Comparison of ENCODE assay signal across 17 cellular contexts in genomic region chr7:156638443-156639077, GRCh38. TPM values are rescaled to one million over a fixed set of nuclear protein-coding genes. Genes with fewer than 3 reads are reported as not detected.
A peak's percentile ranks its signal among the peaks of the same experiment; 100 is the strongest.
DNase-seq lines count a peak whose midpoint lies in the region; ATAC-seq, FAIRE-seq and TF ChIP-seq lines count a peak whose summit lies in the region.
"Had no signal": no experiment of that assay in that cellular context is flagged by ENCODE, and none has a peak within 500 bp of the region (broad histone marks: within the 10 kb centered on the region; RNA-seq: fewer than 3 reads in every experiment).

No MANE protein-coding gene starts in this region.

- no peak for TF ChIP-seq CTCF in K562 (IDR thresholded peaks at IDR 0.05 in 2 of 3, conservative IDR thresholded peaks at IDR 0.05 in 1 of 3; ENCODE audit: insufficient read depth in 2 of 3, low read depth in 1 of 3, low read length in 3 of 3)
- no peak for TF ChIP-seq CTCF in type B pancreatic cell (conservative IDR thresholded peaks at IDR 0.05)
- no peak for TF ChIP-seq CTCF in D721Med (IDR thresholded peaks at IDR 0.05; ENCODE audit: insufficient read depth, missing control alignments)

- H3K9me3 Mint-ChIP-seq in activated naive CD8-positive, alpha-beta T cell (ENCODE audit: low read depth): peaks cover 8% of the 10 kb centered on the region
- H3K9me3 Mint-ChIP-seq in activated naive CD8-positive, alpha-beta T cell treated with anti-CD3 and anti-CD28 coated beads for 36 hours: peaks cover 7% of the 10 kb centered on the region
- H3K9me3 Mint-ChIP-seq in type B pancreatic cell: peaks cover 13% of the 10 kb centered on the region

- in situ Hi-C loops in K562 (cut with MboI): no loop called here

- no peak for DNase-seq in activated naive CD8-positive, alpha-beta T cell treated with anti-CD3 and anti-CD28 coated beads for 36 hours
- peak; percentile 10 for DNase-seq in NCI-H2171 (lab: John Stamatoyannopoulos, UW)
- peak; percentile 47 to 80 (median 48) for DNase-seq in K562 (ENCODE audit: extremely low read depth in 1 of 4, low spot score in 3 of 4)
- no peak for DNase-seq in type B pancreatic cell (ENCODE audit: extremely low spot score, unreplicated experiment)
- no peak for DNase-seq in KG1 (lab: John Stamatoyannopoulos, UW)
- DNase-seq in D721Med (ENCODE audit: insufficient read length, low spot score): no peak
- DNase-seq: activated CD4-positive, alpha-beta T cell treated with anti-CD3 and anti-CD28 coated beads for 4 hours; activated T-cell treated with anti-CD3 and anti-CD28 coated beads for 4 hours; adrenal gland; DMS53; effector memory CD8-positive, alpha-beta T cell; hippocampal formation; midbrain; ovary; stimulated activated CD4-positive, alpha-beta T cell treated with anti-CD3 and anti-CD28 coated beads, Interleukin-4, amount 100 ng/mL, for 1 hour had no signal

- intact Hi-C loops in K562 (cut with micrococcal nuclease): no loop called here

- H3K79me2 ChIP-seq in K562 (ENCODE audit: control insufficient read depth, insufficient read depth, low read length): peaks cover 55% of the 10 kb centered on the region

- H3K9me3 ChIP-seq in K562 (replicated peaks; ENCODE audit: control insufficient read depth, insufficient read depth, low read depth, low read length): no peaks in the 10 kb centered on the region
- H3K9me3 ChIP-seq: adrenal gland, ovary had no signal

- peak; percentile 38 for ATAC-seq in K562
- ATAC-seq in GM21367 (IDR thresholded peaks at IDR 0.05; ENCODE audit: unreplicated experiment): no peak
- ATAC-seq: effector memory CD8-positive, alpha-beta T cell had no signal

- H3K27ac ChIP-seq in K562 (ENCODE audit: extremely low read depth, low read depth, low read length): peak overlapping the region; percentile 92
- H3K27ac ChIP-seq: adrenal gland, ovary had no signal

- no TSS peak for BruUV-seq in K562 (replicated peaks; lab: Mats Ljungman, UMichigan)

- H3K4me3 Mint-ChIP-seq in activated naive CD8-positive, alpha-beta T cell: peak overlapping the region; percentile 84
- H3K4me3 Mint-ChIP-seq in activated naive CD8-positive, alpha-beta T cell treated with anti-CD3 and anti-CD28 coated beads for 36 hours: no peak overlapping the region
- peak overlapping the region; percentile 89 for H3K4me3 Mint-ChIP-seq in type B pancreatic cell

- peaks cover 3% of the 10 kb centered on the region for H3K27me3 Mint-ChIP-seq in activated naive CD8-positive, alpha-beta T cell
- peaks cover 38% of the 10 kb centered on the region for H3K27me3 Mint-ChIP-seq in activated naive CD8-positive, alpha-beta T cell treated with anti-CD3 and anti-CD28 coated beads for 36 hours
- H3K27me3 Mint-ChIP-seq in type B pancreatic cell: peaks cover 4% of the 10 kb centered on the region

- peak; percentile 58 for FAIRE-seq in K562 (lab: Jason Lieb, UNC)
- FAIRE-seq in D721Med (lab: Jason Lieb, UNC): no peak

- TF ChIP-seq POLR2A in K562 (conservative IDR thresholded peaks at IDR 0.05): peak; percentile 57

- peaks cover 3% of the 10 kb centered on the region; the same call in 1 of the 3 replicates for H3K36me3 ChIP-seq in K562 (ENCODE audit: control insufficient read depth, insufficient read depth, low read length)
- H3K36me3 ChIP-seq: adrenal gland, ovary had no signal

- H4K20me1 ChIP-seq in K562 (replicated peaks; ENCODE audit: control insufficient read depth, insufficient read depth, low read length): no peaks in the 10 kb centered on the region

- no peaks in the 10 kb centered on the region for H3K9me1 ChIP-seq in K562 (ENCODE audit: control insufficient read depth, insufficient read depth, low read length)

- peak overlapping the region; percentile 10 for H2AFZ ChIP-seq in K562 (ENCODE audit: low read depth, low read length)

- POLR2A ChIA-PET in K562 (lab: Yijun Ruan, JAX): interaction anchor here (0.6 to 1.7 kb wide), 5 partner anchors 12 to 261 kb away, joined by 3 to 9 read pairs (median 4); no protein-coding TSS in a partner anchor

- no peak for TF ChIP-seq RAD21 in K562 (CRISPR knock-in tag; conservative IDR thresholded peaks at IDR 0.05 in 1 of 2, IDR thresholded peaks at IDR 0.05 in 1 of 2)

- peaks cover 15% of the 10 kb centered on the region for H3K4me1 Mint-ChIP-seq in activated naive CD8-positive, alpha-beta T cell (ENCODE audit: low read depth)
- peaks cover 8% of the 10 kb centered on the region for H3K4me1 Mint-ChIP-seq in activated naive CD8-positive, alpha-beta T cell treated with anti-CD3 and anti-CD28 coated beads for 36 hours
- peaks cover 4% of the 10 kb centered on the region for H3K4me1 Mint-ChIP-seq in type B pancreatic cell (ENCODE audit: unreplicated experiment)

- H3K9ac ChIP-seq in K562 (ENCODE audit: insufficient read depth in 1 of 2, low read depth in 2 of 2, low read length in 2 of 2): peak overlapping the region; percentile 85 to 91; a peak in 3 of 4 replicates

- peaks cover 5 to 20% of the 10 kb centered on the region in 2 experiments; a peak in 4 of 5 replicates for H3K4me1 ChIP-seq in K562 (replicated peaks in 1 of 2; ENCODE audit: control insufficient read depth in 2 of 2, insufficient read depth in 2 of 2, low read length in 2 of 2)

- CTCF ChIA-PET in K562 (lab: Yijun Ruan, JAX; ENCODE audit: low intra/inter-chr PET ratio): no interaction called here

- H3K4me2 ChIP-seq in K562 (ENCODE audit: insufficient read depth, low read length): peak overlapping the region; percentile 78

- H3K27me3 ChIP-seq in K562 (ENCODE audit: control insufficient read depth in 2 of 2, insufficient read depth in 2 of 2, low read length in 2 of 2): no peaks in the 10 kb centered on the region
- H3K27me3 ChIP-seq: adrenal gland, ovary had no signal

- WGBS in K562 (ENCODE audit: insufficient coverage, low coverage, missing lambda C conversion rate): 26% methylated on average over 8 of the region's 8 CpGs

- H3K27ac Mint-ChIP-seq in activated naive CD8-positive, alpha-beta T cell: no peak overlapping the region
- H3K27ac Mint-ChIP-seq in activated naive CD8-positive, alpha-beta T cell treated with anti-CD3 and anti-CD28 coated beads for 36 hours: no peak overlapping the region
- H3K27ac Mint-ChIP-seq in type B pancreatic cell: peak overlapping the region; percentile 78

- no peak; the same call in 1 of the 2 replicates for TF ChIP-seq EP300 in K562 (IDR thresholded peaks at IDR 0.05; ENCODE audit: low read length)

- peak overlapping the region; percentile 71 for H3K4me3 ChIP-seq in K562
- H3K4me3 ChIP-seq: ovary had no signal

- peaks cover 5% of the 10 kb centered on the region for H3K36me3 Mint-ChIP-seq in activated naive CD8-positive, alpha-beta T cell
- peaks cover 9% of the 10 kb centered on the region for H3K36me3 Mint-ChIP-seq in activated naive CD8-positive, alpha-beta T cell treated with anti-CD3 and anti-CD28 coated beads for 36 hours
- H3K36me3 Mint-ChIP-seq in type B pancreatic cell: peaks cover 17% of the 10 kb centered on the region

TF ChIP-seq in K562, 482 proteins besides CTCF, POLR2A, EP300 and RAD21 (continues in another document):
- TF ChIP-seq TCF3 (CRISPR knock-in tag; IDR thresholded peaks at IDR 0.05): 0 out of 2 replicates have a peak, but pooled peaks have one; percentile 8
- peak; percentile 77 for TF ChIP-seq TBP (optimal IDR thresholded peaks at IDR 0.05; ENCODE audit: low read depth, low read length)
- no peak for TF ChIP-seq ZNF282 (CRISPR knock-in tag; IDR thresholded peaks at IDR 0.05)
- peak; percentile 85 for TF ChIP-seq CREM (IDR thresholded peaks at IDR 0.05; ENCODE audit: low read depth)
- TF ChIP-seq TEAD4 (IDR thresholded peaks at IDR 0.05; ENCODE audit: low read length): peak; percentile 50; the same call in 1 of the 2 replicates
- TF ChIP-seq TEAD4 (CRISPR knock-in tag; IDR thresholded peaks at IDR 0.05; ENCODE audit: borderline replicate concordance): no peak
- TF ChIP-seq ZNF175 (CRISPR knock-in tag; IDR thresholded peaks at IDR 0.05; ENCODE audit: low read depth): no peak
- TF ChIP-seq ARID1B (IDR thresholded peaks at IDR 0.05): peak; percentile 56; the same call in 1 of the 2 replicates
- peak; percentile 31; the same call in 1 of the 2 replicates for TF ChIP-seq RBFOX2 (IDR thresholded peaks at IDR 0.05; ENCODE audit: low read depth, low read length)
- TF ChIP-seq SMAD2 (IDR thresholded peaks at IDR 0.05; ENCODE audit: low read depth, low read length): no peak
- peak; percentile 30 for TF ChIP-seq POLR2B (IDR thresholded peaks at IDR 0.05; ENCODE audit: low read depth, partially characterized antibody)
- TF ChIP-seq HMBOX1 (IDR thresholded peaks at IDR 0.05): peak; percentile 62; the same call in 1 of the 2 replicates

RNA-seq across cellular contexts. Expression of gene RNF32, which starts 2.0 kb away (rescaled TPM):
- total RNA-seq in activated naive CD8-positive, alpha-beta T cell treated with anti-CD3 and anti-CD28 coated beads for 36 hours: under 1 TPM; 0.62 to 0.66 TPM
- 1.6 and 7.1 TPM in 2 replicates for total RNA-seq in K562 (2011; cell fraction: chromatin; rRNA removed; ENCODE audit: low replicate concordance)
- 1.3 and 1.8 TPM in 2 replicates for total RNA-seq in K562 (2011; cell fraction: nucleolus; rRNA removed)
- total RNA-seq in K562 (2011; cell fraction: nucleoplasm; rRNA removed): 2.5 and 5.6 TPM in 2 replicates
- 2.6 and 4.1 TPM in 2 replicates for total RNA-seq in K562 (2014; rRNA removed)
- total RNA-seq in K562 (2014; rRNA removed; fragmentation: Illumina TruSeq; extraction: Trizol): 4.7 and 5.9 TPM in 2 replicates
- total RNA-seq in K562 (2015; rRNA removed; fragmentation: Illumina TruSeq; extraction: Trizol): 4.1 and 4.3 TPM in 2 replicates
- 3.9 and 4.6 TPM in 2 replicates for total RNA-seq in K562 (2021)
- 3.7 and 5.7 TPM in 2 replicates for polyA plus RNA-seq in K562 (2011; rRNA removed)
- polyA plus RNA-seq in K562 (2011; cell fraction: cytosol; rRNA removed): 1.5 and 1.9 TPM in 2 replicates
- 4.2 and 6.4 TPM in 2 replicates for polyA plus RNA-seq in K562 (2011; cell fraction: nucleus; rRNA removed)
- polyA plus RNA-seq in K562 (2012): 6.1 and 10.5 TPM in 2 replicates
- polyA plus RNA-seq in K562 (2014; fragmentation: Illumina TruSeq; extraction: Trizol): 5.2 and 7.0 TPM in 2 replicates
- polyA plus RNA-seq in K562 (2014; fragmentation: Nextera tagmentation; extraction: Ambion mirVana): 1 to 10 TPM; 3.2 to 3.7 TPM
- 5.2 and 5.3 TPM in 2 replicates for polyA plus RNA-seq in K562 (2014; rRNA removed)
- 1.8 and 2.7 TPM in 2 replicates for polyA minus RNA-seq in K562 (2011; rRNA and poly(A)+ RNA removed)
- polyA minus RNA-seq in K562 (2011; cell fraction: cytosol; rRNA and poly(A)+ RNA removed): 1.0 TPM in 1 of 2 replicates, not detected in the other
- 1.8 and 2.4 TPM in 2 replicates for polyA minus RNA-seq in K562 (2011; cell fraction: nucleus; rRNA and poly(A)+ RNA removed)
- total RNA-seq in type B pancreatic cell (ENCODE audit: low replicate concordance): 1.4 and 2.6 TPM in 2 replicates

Comparison
In these comparisons a context has a peak if more than half of its experiments do, and no peak if none do; other contexts are left out.
1. DNase-seq: peak in NCI-H2171 (single experiment) and K562 (4 of 4); none in activated naive CD8-positive, alpha-beta T cell treated with anti-CD3 and anti-CD28 coated beads for 36 hours (single experiment), type B pancreatic cell (single experiment), KG1 (single experiment) and D721Med (single experiment).